Comparison of ENCODE assay signal across 1 cellular context in genomic region chr2:113079123-113079522, GRCh38.
TF ChIP-seq lines count a peak whose summit lies in the region.

No MANE protein-coding gene starts in this region.

TF ChIP-seq in GM23338, 12 proteins besides CTCF, POLR2A, EP300 and RAD21:
- TF ChIP-seq POLR2AphosphoS5 (IDR thresholded peaks at IDR 0.05; ENCODE audit: low read depth): no peak
